In genomic region chr5:177446184-177447065, GRCh38 we compare ENCODE assay signal across 8 cellular contexts. TPM values are rescaled to one million over a fixed set of nuclear protein-coding genes. Genes with fewer than 3 reads are reported as not detected.
A peak's percentile ranks its signal among the peaks of the same experiment; 100 is the strongest.
DNase-seq lines count a peak whose midpoint lies in the region; ATAC-seq and TF ChIP-seq lines count a peak whose summit lies in the region.

TSS of gene PRR7 (plus strand) at chr5:177446814. CDS start at chr5:177455068, 8,254 bp downstream.

- ATAC-seq in GM21529 (IDR thresholded peaks at IDR 0.05; ENCODE audit: unreplicated experiment) (peak; percentile 55), left ventricle myocardium superior (peak; percentile 72)

- no peaks in the 10 kb centered on the region for H3K27me3 ChIP-seq in SU-DHL-6 (ENCODE audit: low read length)

- peak within 1 kb of the TSS; percentile 61 for H3K9ac ChIP-seq in SU-DHL-6 (ENCODE audit: low read length)

- DNase-seq in ELR (ENCODE audit: low read depth) (peak; percentile 78), KG1 (lab: John Stamatoyannopoulos, UW) (peak; percentile 84), amniotic epithelial cell (ENCODE audit: low read depth) (peak; percentile 62), left ventricle myocardium superior (peak; percentile 80), progenitor cell of endocrine pancreas (ENCODE audit: low spot score, unreplicated experiment) (peak; percentile 43), NCI-H2107 (lab: John Stamatoyannopoulos, UW) (no peak)

- peak within 1 kb of the TSS; percentile 75 for H3K4me3 ChIP-seq in SU-DHL-6 (ENCODE audit: insufficient read depth, low read length, poor library complexity, severe bottlenecking)

- H3K9me2 ChIP-seq in SU-DHL-6 (replicated peaks; ENCODE audit: insufficient read depth, low read length), result no peaks in the 10 kb centered on the region

- no peaks in the 10 kb centered on the region for H3K36me3 Mint-ChIP-seq in progenitor cell of endocrine pancreas (ENCODE audit: insufficient read depth)

- no peaks in the 10 kb centered on the region for H3K79me2 ChIP-seq in SU-DHL-6 (ENCODE audit: insufficient read depth, low read length)

- H3F3A ChIP-seq in SU-DHL-6 (ENCODE audit: insufficient read depth), result peaks cover 21% of the 10 kb centered on the region

- H3K4me2 ChIP-seq in SU-DHL-6 (ENCODE audit: low read depth, low read length, poor library complexity, severe bottlenecking), result peak within 1 kb of the TSS; percentile 51

- intact Hi-C loops in left ventricle myocardium superior (cut with micrococcal nuclease), result no loop called here

- TF ChIP-seq CTCF in SU-DHL-6 (IDR thresholded peaks at IDR 0.05; ENCODE audit: insufficient read depth, low read length, poor library complexity, severe bottlenecking), result no peak
- peak; percentile 30 for TF ChIP-seq CTCF in progenitor cell of endocrine pancreas (IDR thresholded peaks at IDR 0.05; ENCODE audit: unreplicated experiment)

- peaks cover 13% of the 10 kb centered on the region for H3K27me3 Mint-ChIP-seq in progenitor cell of endocrine pancreas

- peak within 1 kb of the TSS; percentile 71 for H3K4me3 Mint-ChIP-seq in progenitor cell of endocrine pancreas (ENCODE audit: low read depth)

- peak within 1 kb of the TSS; percentile 55 for H2AFZ ChIP-seq in SU-DHL-6 (ENCODE audit: low read depth, low read length, severe bottlenecking)

- H3K27ac ChIP-seq in SU-DHL-6 (ENCODE audit: low read depth, low read length), result no peak within 1 kb of the TSS

- peak within 1 kb of the TSS; percentile 78 for H3K27ac Mint-ChIP-seq in progenitor cell of endocrine pancreas

- H3K9me3 Mint-ChIP-seq in progenitor cell of endocrine pancreas (ENCODE audit: low read depth), result no peaks in the 10 kb centered on the region

- peaks cover 13% of the 10 kb centered on the region for H3K4me1 Mint-ChIP-seq in progenitor cell of endocrine pancreas (ENCODE audit: low read depth)

- H3K36me3 ChIP-seq in SU-DHL-6 (ENCODE audit: low read length), result no peaks in the 10 kb centered on the region

- no peaks in the 10 kb centered on the region for H3K9me3 ChIP-seq in SU-DHL-6 (ENCODE audit: insufficient read depth, low read length)

- H4K20me1 ChIP-seq in SU-DHL-6 (ENCODE audit: low read depth, low read length), result no peaks in the 10 kb centered on the region

RNA-seq across cellular contexts. Expression of gene PRR7, which starts in this region (rescaled TPM):
- total RNA-seq in left ventricle myocardium superior, result 0.40 TPM
- total RNA-seq in progenitor cell of endocrine pancreas, result 11.7 and 13.1 TPM in 2 replicates

Comparison
In these comparisons a context has a peak if more than half of its experiments do, and no peak if none do; other contexts are left out.
1. Peak in DNase-seq and ATAC-seq in left ventricle myocardium superior; RNA of the gene not detected or under 1 TPM.